Comparison of ENCODE assay signal across 24 cellular contexts in the genomic region with DNA sequence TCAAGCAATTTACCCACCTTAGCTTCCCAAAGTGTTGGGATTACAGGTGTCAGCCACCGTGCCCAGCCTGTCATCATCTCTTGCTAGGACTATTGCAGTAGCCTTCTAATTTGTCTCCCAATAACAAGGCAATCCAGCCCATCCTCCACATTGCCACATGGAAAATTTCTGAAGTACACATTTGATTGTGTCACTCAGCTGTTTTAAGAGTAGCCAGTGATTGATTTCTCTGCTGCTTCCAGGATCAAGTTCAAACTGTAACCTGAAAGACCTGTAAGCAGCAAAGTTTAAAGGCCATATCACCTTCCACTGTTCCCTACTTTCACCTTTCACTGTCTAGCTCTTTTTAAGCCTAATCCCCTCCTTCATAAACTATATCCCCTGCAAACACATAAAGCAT.
"Had no signal": no experiment of that assay in that cellular context is flagged by ENCODE, and none has a peak within 500 bp of the region (broad histone marks: within the 10 kb centered on the region; RNA-seq: fewer than 3 reads in every experiment).

No MANE protein-coding gene starts in this region.

- H3K27me3 ChIP-seq: colonic mucosa, esophagus squamous epithelium, gastrocnemius medialis, heart right ventricle had no signal

- H3K4me3 ChIP-seq: colonic mucosa, esophagus squamous epithelium, gastrocnemius medialis, heart right ventricle, left ventricle myocardium inferior, lower lobe of right lung, mucosa of descending colon had no signal

- H3K9me3 Mint-ChIP-seq: dendritic cell treated with granulocyte-macrophage colony-stimulating factor and Interleukin-4, amounts not matched to agents 40 ng/mL and 50 ng/mL, for 4 days; effector memory CD8-positive, alpha-beta T cell; endodermal cell; mesothelial cell of epicardium; naive B cell had no signal

- H3K27ac Mint-ChIP-seq: dendritic cell treated with granulocyte-macrophage colony-stimulating factor and Interleukin-4, amounts not matched to agents 40 ng/mL and 50 ng/mL, for 4 days; effector memory CD8-positive, alpha-beta T cell; endodermal cell; mesothelial cell of epicardium had no signal

- H3K36me3 ChIP-seq: colonic mucosa, esophagus squamous epithelium, gastrocnemius medialis, heart right ventricle, left ventricle myocardium inferior, lower lobe of right lung had no signal

- DNase-seq: colonic mucosa; cortex of kidney; effector CD8-positive, alpha-beta T cell; effector memory CD8-positive, alpha-beta T cell; endodermal cell; erythroblast; esophagus squamous epithelium; foreskin fibroblast; foreskin melanocyte; gastrocnemius medialis; glutamatergic neuron; head of caudate nucleus; heart right ventricle; hippocampal formation; left cardiac atrium; left ventricle myocardium inferior; lower lobe of right lung; mesenchymal stem cell; mucosa of descending colon; naive B cell had no signal

- H3K4me1 ChIP-seq: colonic mucosa, lower lobe of right lung had no signal

- ATAC-seq: effector memory CD8-positive, alpha-beta T cell; esophagus mucosa; gastrocnemius medialis; heart right ventricle; left cardiac atrium; lower lobe of right lung; mucosa of descending colon had no signal

- H3K9me3 ChIP-seq: colonic mucosa, esophagus squamous epithelium, gastrocnemius medialis, heart right ventricle, left ventricle myocardium inferior, lower lobe of right lung, mucosa of descending colon had no signal

- H3K36me3 Mint-ChIP-seq: mesothelial cell of epicardium, naive B cell had no signal

- H3K4me3 Mint-ChIP-seq: dendritic cell treated with granulocyte-macrophage colony-stimulating factor and Interleukin-4, amounts not matched to agents 40 ng/mL and 50 ng/mL, for 4 days; effector memory CD8-positive, alpha-beta T cell; endodermal cell; mesothelial cell of epicardium; naive B cell had no signal

- H3K4me1 Mint-ChIP-seq: endodermal cell had no signal

- H3K27ac ChIP-seq: colonic mucosa, epithelial cell of prostate, esophagus squamous epithelium, gastrocnemius medialis, heart right ventricle, left ventricle myocardium inferior, lower lobe of right lung had no signal
